In the genomic region with DNA sequence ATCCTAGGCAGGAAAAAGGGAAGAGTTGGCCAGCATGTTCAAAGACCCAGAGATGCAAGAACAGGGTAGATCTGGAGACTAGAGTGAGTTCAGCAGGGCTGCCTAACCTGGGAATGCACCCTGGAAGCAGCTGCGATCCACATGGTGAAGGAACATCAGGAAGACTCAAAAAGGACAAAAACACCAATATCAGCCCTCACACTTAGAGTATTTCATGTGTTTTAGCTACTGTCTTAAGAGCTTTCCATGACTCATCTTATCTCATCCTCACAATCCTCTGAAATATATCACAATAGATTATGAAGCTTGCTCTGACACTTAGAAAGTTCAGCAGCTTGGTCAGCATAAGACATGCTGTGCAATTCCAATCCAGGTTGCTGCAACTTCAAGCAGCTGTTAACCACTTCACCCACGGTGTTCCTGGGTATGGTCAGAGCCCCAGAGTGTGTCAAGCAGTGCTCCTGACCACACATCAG, we compare ENCODE assay signal across 1 cellular context.
TF ChIP-seq lines count a peak whose summit lies in the region.

No MANE protein-coding gene starts in this region.

TF ChIP-seq in HCT116, 20 proteins besides CTCF, POLR2A, EP300 and RAD21 (continued from another document):
- TF ChIP-seq, protein P1, sequence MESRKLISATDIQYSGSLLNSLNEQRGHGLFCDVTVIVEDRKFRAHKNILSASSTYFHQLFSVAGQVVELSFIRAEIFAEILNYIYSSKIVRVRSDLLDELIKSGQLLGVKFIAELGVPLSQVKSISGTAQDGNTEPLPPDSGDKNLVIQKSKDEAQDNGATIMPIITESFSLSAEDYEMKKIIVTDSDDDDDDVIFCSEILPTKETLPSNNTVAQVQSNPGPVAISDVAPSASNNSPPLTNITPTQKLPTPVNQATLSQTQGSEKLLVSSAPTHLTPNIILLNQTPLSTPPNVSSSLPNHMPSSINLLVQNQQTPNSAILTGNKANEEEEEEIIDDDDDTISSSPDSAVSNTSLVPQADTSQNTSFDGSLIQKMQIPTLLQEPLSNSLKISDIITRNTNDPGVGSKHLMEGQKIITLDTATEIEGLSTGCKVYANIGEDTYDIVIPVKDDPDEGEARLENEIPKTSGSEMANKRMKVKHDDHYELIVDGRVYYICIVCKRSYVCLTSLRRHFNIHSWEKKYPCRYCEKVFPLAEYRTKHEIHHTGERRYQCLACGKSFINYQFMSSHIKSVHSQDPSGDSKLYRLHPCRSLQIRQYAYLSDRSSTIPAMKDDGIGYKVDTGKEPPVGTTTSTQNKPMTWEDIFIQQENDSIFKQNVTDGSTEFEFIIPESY (IDR thresholded peaks at IDR 0.05; ENCODE audit: extremely low read depth, insufficient replicate concordance, low read length) = no peak
- TF ChIP-seq ELF1 (IDR thresholded peaks at IDR 0.05; ENCODE audit: borderline replicate concordance, low read depth) = no peak
- no peak for TF ChIP-seq TCF7L2 (IDR thresholded peaks at IDR 0.05; ENCODE audit: borderline replicate concordance, extremely low read depth, insufficient read depth, insufficient read length)
- TF ChIP-seq, protein P2, sequence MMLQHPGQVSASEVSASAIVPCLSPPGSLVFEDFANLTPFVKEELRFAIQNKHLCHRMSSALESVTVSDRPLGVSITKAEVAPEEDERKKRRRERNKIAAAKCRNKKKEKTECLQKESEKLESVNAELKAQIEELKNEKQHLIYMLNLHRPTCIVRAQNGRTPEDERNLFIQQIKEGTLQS (IDR thresholded peaks at IDR 0.05) = no peak
- no peak for TF ChIP-seq ZFX (IDR thresholded peaks at IDR 0.05)
- no peak for TF ChIP-seq EZH2 (IDR thresholded peaks at IDR 0.05)
- TF ChIP-seq SIN3A (IDR thresholded peaks at IDR 0.05; ENCODE audit: low read depth) = no peak
- no peak for TF ChIP-seq YY1 (IDR thresholded peaks at IDR 0.05; ENCODE audit: extremely low read depth, insufficient replicate concordance, low read depth, low read length)
- no peak for TF ChIP-seq CBX3 (IDR thresholded peaks at IDR 0.05; ENCODE audit: low read depth)
- TF ChIP-seq JUND (IDR thresholded peaks at IDR 0.05) = no peak
